In genomic region chr16:74264806-74265205, GRCh38 we compare ENCODE assay signal across 28 cellular contexts. TPM values are rescaled to one million over a fixed set of nuclear protein-coding genes. Genes with fewer than 3 reads are reported as not detected.
DNase-seq lines count a peak whose midpoint lies in the region; ATAC-seq, FAIRE-seq and TF ChIP-seq lines count a peak whose summit lies in the region.
"Had no signal": no experiment of that assay in that cellular context is flagged by ENCODE, and none has a peak within 500 bp of the region (broad histone marks: within the 10 kb centered on the region; RNA-seq: fewer than 3 reads in every experiment).

No MANE protein-coding gene starts in this region.

- no peak overlapping the region for H3K9ac ChIP-seq in H1 (replicated peaks in 1 of 4; ENCODE audit: extremely low read depth in 1 of 4, low read depth in 3 of 4, low read length in 3 of 4)
- H3K9ac ChIP-seq in muscle layer of colon (ENCODE audit: low read length): no peak overlapping the region
- H3K9ac ChIP-seq: BLaER1 treated with 17β-estradiol and CSF1 and Interleukin-3, amounts not matched to agents 10 nM and 100 nM had no signal

- H3K4me2 ChIP-seq in H1 (ENCODE audit: insufficient read depth in 1 of 2, low read depth in 2 of 2, low read length in 2 of 2): no peak overlapping the region
- H3K4me2 ChIP-seq: A549; BLaER1 treated with 17β-estradiol and CSF1 and Interleukin-3, amounts not matched to agents 10 nM and 100 nM; PC-9 had no signal

- H3K4me3 ChIP-seq in H1 (ENCODE audit: extremely low read depth in 1 of 4, insufficient read depth in 2 of 4, low read depth in 3 of 4, low read length in 4 of 4) (no peak overlapping the region), muscle layer of colon (ENCODE audit: low read depth in 1 of 2, low read length in 2 of 2) (no peak overlapping the region), WERI-Rb-1 (ENCODE audit: low read depth, low read length) (no peak overlapping the region)
- H3K4me3 ChIP-seq: A549; BLaER1 treated with 17β-estradiol and CSF1 and Interleukin-3, amounts not matched to agents 10 nM and 100 nM; GM12878; PC-9; SJCRH30 had no signal

- H3K36me3 ChIP-seq in H1 (ENCODE audit: control insufficient read depth in 2 of 4, insufficient read depth in 4 of 4, low read length in 3 of 4) (no peaks in the 10 kb centered on the region), muscle layer of colon (ENCODE audit: insufficient read depth, low read length) (no peaks in the 10 kb centered on the region), WERI-Rb-1 (no peaks in the 10 kb centered on the region)
- H3K36me3 ChIP-seq: BLaER1 treated with 17β-estradiol and CSF1 and Interleukin-3, amounts not matched to agents 10 nM and 100 nM; SJCRH30 had no signal

- no peak overlapping the region for H3K56ac ChIP-seq in H1 (replicated peaks; ENCODE audit: insufficient read length, low read depth, low read length)

- no peak overlapping the region; the same call in 1 of the 2 replicates for H3K18ac ChIP-seq in H1 (ENCODE audit: extremely low read depth, low read length)

- no peak for TF ChIP-seq RAD21 in H1 (IDR thresholded peaks at IDR 0.05 in 1 of 2, conservative IDR thresholded peaks at IDR 0.05 in 1 of 2; ENCODE audit: low read depth in 2 of 2, low read length in 2 of 2)

- TF ChIP-seq CTCF in H1 (IDR thresholded peaks at IDR 0.05; ENCODE audit: control extremely low read depth in 1 of 3, insufficient read depth in 1 of 3, low read depth in 1 of 3, low read length in 3 of 3): no peak
- no peak for TF ChIP-seq CTCF in WERI-Rb-1 (IDR thresholded peaks at IDR 0.05; ENCODE audit: low read depth, low read length)

- H3K27ac ChIP-seq in H1 (ENCODE audit: low read depth, low read length) (no peak overlapping the region), muscle layer of colon (ENCODE audit: low read depth, low read length) (peak overlapping the region; percentile 34), WERI-Rb-1 (no peak overlapping the region)
- H3K27ac ChIP-seq: A549; BLaER1 treated with 17β-estradiol and CSF1 and Interleukin-3, amounts not matched to agents 10 nM and 100 nM; PC-9; SJCRH30 had no signal

- no peak overlapping the region; the same call in 1 of the 2 replicates for H2BK12ac ChIP-seq in H1 (ENCODE audit: low read depth, low read length)

- no peaks in the 10 kb centered on the region for H4K20me1 ChIP-seq in H1 (replicated peaks in 1 of 2; ENCODE audit: control insufficient read depth in 1 of 2, insufficient read depth in 2 of 2, low read length in 2 of 2)
- H4K20me1 ChIP-seq: BLaER1 treated with 17β-estradiol and CSF1 and Interleukin-3, amounts not matched to agents 10 nM and 100 nM had no signal

- no peak for TF ChIP-seq EP300 in H1 (IDR thresholded peaks at IDR 0.05; ENCODE audit: borderline replicate concordance in 1 of 2, low read depth in 2 of 2, low read length in 2 of 2)

- peak; percentile 39 for FAIRE-seq in H1 (lab: Jason Lieb, UNC)
- FAIRE-seq in frontal cortex (lab: Jason Lieb, UNC): no peak
- FAIRE-seq: A549, G401.6, GM12878, H54 had no signal

- no peak overlapping the region for H2AFZ ChIP-seq in H1 (ENCODE audit: low read length)
- H2AFZ ChIP-seq: PC-9 had no signal

- no peaks in the 10 kb centered on the region for H3K79me2 ChIP-seq in H1 (ENCODE audit: control insufficient read depth in 1 of 2, insufficient read depth in 2 of 2, low read length in 2 of 2)

- H4K5ac ChIP-seq in H1 (ENCODE audit: insufficient read length, low read depth, low read length): no peak overlapping the region

- H4K91ac ChIP-seq in H1 (replicated peaks; ENCODE audit: insufficient read length, low read length): no peak overlapping the region

- H2BK120ac ChIP-seq in H1 (replicated peaks; ENCODE audit: low read depth, low read length): no peak overlapping the region

- peak; percentile 42 for DNase-seq in HEK293T (ENCODE audit: extremely low spot score)
- no peak for DNase-seq in H1 (ENCODE audit: low read depth in 1 of 2, low spot score in 2 of 2)
- peak; percentile 8 for DNase-seq in renal cortical epithelial cell (ENCODE audit: low read depth)
- no peak for DNase-seq in WERI-Rb-1
- DNase-seq in stimulated activated CD4-positive, alpha-beta T cell treated with anti-CD3 and anti-CD28 coated beads, Interleukin-4, amount 100 ng/mL, for 24 hours: no peak
- DNase-seq in frontal cortex (ENCODE audit: low spot score in 2 of 2): no peak
- DNase-seq: AML-193; CD4-positive, alpha-beta memory T cell; COR-L47; DMS53; HFFc6; Kasumi-1; MV-4-11; NCI-H1105; NCI-H1436 treated with DMSO at 0.1 percent for 48 hours; NCI-H187 treated with DMSO at 0.1 percent for 48 hours; NCI-H524 treated with DMSO at 0.1 percent for 48 hours; PC-9; SJCRH30 had no signal

- no peak for TF ChIP-seq POLR2A in H1 (IDR thresholded peaks at IDR 0.05; ENCODE audit: control extremely low read depth in 1 of 2, low read depth in 2 of 2, low read length in 2 of 2)

- H2BK5ac ChIP-seq in H1 (ENCODE audit: low read depth, low read length): no peak overlapping the region

- CTCF ChIA-PET in HEK293T (lab: Yijun Ruan, JAX) (no interaction called here), H1 (lab: Charles Lee; ENCODE audit: partially characterized antibody) (interaction anchor here (0.6 kb wide), 1 partner anchor 551 kb away, joined by 3 read pairs; no protein-coding TSS in a partner anchor)

- POLR2A ChIA-PET in HEK293T (lab: Yijun Ruan, JAX) (no interaction called here), H1 (lab: Charles Lee; ENCODE audit: partially characterized antibody) (no interaction called here)

- no peak overlapping the region for H2AK5ac ChIP-seq in H1 (ENCODE audit: low read depth, low read length)

- no peak overlapping the region for H3K14ac ChIP-seq in H1 (ENCODE audit: insufficient read length)

- no peaks in the 10 kb centered on the region for H3K4me1 ChIP-seq in H1 (replicated peaks in 1 of 4; ENCODE audit: control insufficient read depth in 3 of 4, insufficient read depth in 4 of 4, low read length in 3 of 4)
- peaks cover 35% of the 10 kb centered on the region for H3K4me1 ChIP-seq in muscle layer of colon (ENCODE audit: insufficient read depth, low read length)
- H3K4me1 ChIP-seq: A549; BLaER1 treated with 17β-estradiol and CSF1 and Interleukin-3, amounts not matched to agents 10 nM and 100 nM; SJCRH30 had no signal

- H3K4ac ChIP-seq in H1 (replicated peaks; ENCODE audit: insufficient read length, low read depth, low read length): no peak overlapping the region

- H3K27me3 ChIP-seq in H1 (replicated peaks in 1 of 4; ENCODE audit: control insufficient read depth in 3 of 4, extremely low read depth in 1 of 4, insufficient read depth in 3 of 4, low read length in 3 of 4) (no peaks in the 10 kb centered on the region), muscle layer of colon (ENCODE audit: control insufficient read depth in 1 of 2, insufficient read depth in 2 of 2, low read length in 2 of 2) (no peaks in the 10 kb centered on the region), WERI-Rb-1 (ENCODE audit: insufficient read depth, low read depth, severe bottlenecking) (peaks cover 16% of the 10 kb centered on the region)
- H3K27me3 ChIP-seq: BLaER1 treated with 17β-estradiol and CSF1 and Interleukin-3, amounts not matched to agents 10 nM and 100 nM; SJCRH30 had no signal

- no peaks in the 10 kb centered on the region for H3K23me2 ChIP-seq in H1 (ENCODE audit: low read depth, low read length)

- no peak overlapping the region for H2BK15ac ChIP-seq in H1 (ENCODE audit: low read length)

- H3K9me3 ChIP-seq in H1 (ENCODE audit: insufficient read depth in 2 of 2, low read depth in 1 of 2, low read length in 1 of 2): no peaks in the 10 kb centered on the region
- H3K9me3 ChIP-seq in muscle layer of colon (ENCODE audit: low read length): no peaks in the 10 kb centered on the region
- H3K9me3 ChIP-seq in WERI-Rb-1 (ENCODE audit: severe bottlenecking): no peaks in the 10 kb centered on the region
- H3K9me3 ChIP-seq: A549, SJCRH30 had no signal

- H2BK20ac ChIP-seq in H1 (ENCODE audit: low read length): no peak overlapping the region

- no peaks in the 10 kb centered on the region for H3K79me1 ChIP-seq in H1 (ENCODE audit: low read depth, low read length)

- H4K8ac ChIP-seq in H1 (ENCODE audit: extremely low read depth, insufficient read depth, low read length): no peak overlapping the region

- no peak for ATAC-seq in HG03097 (IDR thresholded peaks at IDR 0.05; ENCODE audit: low FRiP score, unreplicated experiment)
- ATAC-seq: A549, GM12878, Right ventricle myocardium inferior, SK-N-SH treated with all-trans-retinoic acid at 6 μM for 48 hours had no signal

- 67% methylated on average over 3 of the region's 3 CpGs; no CpG with 5 or more reads in 1 of the 2 experiments for WGBS in H1 (ENCODE audit: extremely low coverage in 1 of 2, insufficient coverage in 1 of 2, insufficient read length in 1 of 2, insufficient replicate concordance in 2 of 2, low coverage in 1 of 2, low lambda C conversion rate in 2 of 2, missing lambda C conversion rate in 1 of 2), 2 experiments

- no peak overlapping the region for H3K23ac ChIP-seq in H1 (ENCODE audit: insufficient read length)

TF ChIP-seq in HEK293T, 16 proteins besides CTCF, POLR2A, EP300 and RAD21 (continues in another document):
- no peak for TF ChIP-seq LEF1 (IDR thresholded peaks at IDR 0.05; ENCODE audit: borderline replicate concordance)
- peak; percentile 47; the same call in 1 of the 2 replicates for TF ChIP-seq FOXA1 (IDR thresholded peaks at IDR 0.05)
- peak; percentile 85 for TF ChIP-seq ZNF384 (IDR thresholded peaks at IDR 0.05)
- no peak for TF ChIP-seq TARDBP (IDR thresholded peaks at IDR 0.05)
- TF ChIP-seq SP1 (IDR thresholded peaks at IDR 0.05): no peak

TF ChIP-seq in H1, 55 proteins besides CTCF, POLR2A, EP300 and RAD21:
- no peak for TF ChIP-seq GABPA (IDR thresholded peaks at IDR 0.05; ENCODE audit: borderline replicate concordance, insufficient read depth, low read length)
- peak; percentile 38; the same call in 1 of the 2 replicates for TF ChIP-seq TEAD4 (IDR thresholded peaks at IDR 0.05; ENCODE audit: low read depth, low read length)
- 0 out of 2 replicates have a peak, but pooled peaks have one; percentile 35 for TF ChIP-seq SP1 (IDR thresholded peaks at IDR 0.05; ENCODE audit: low read depth, low read length)

RNA-seq across cellular contexts. Expression of gene PSMD7, which starts 31.8 kb away (rescaled TPM):
- total RNA-seq in H1 (2021; fragmentation: NEBNext Ultra II Directional; extraction: Animal tissue kit (Norgen Biotek cat#: 25700)): 148 and 153 TPM in 2 replicates
- 72.0 and 91.1 TPM in 2 replicates for polyA plus RNA-seq in H1 (2011; rRNA removed)
- 139 TPM for polyA plus RNA-seq in H1 (2011; cell fraction: cytosol; rRNA removed)
- 71.8 TPM for polyA plus RNA-seq in H1 (2011; cell fraction: nucleus; rRNA removed)
- polyA plus RNA-seq in H1 (2012, experiment 1 of 2): 187 to 200 TPM (median 193 TPM) in 4 replicates
- 44.4 TPM for polyA plus RNA-seq in H1 (2012, experiment 2 of 2)
- 126 TPM for polyA plus RNA-seq in H1 (2013, experiment 1 of 2)
- 130 TPM for polyA plus RNA-seq in H1 (2013, experiment 2 of 2)
- polyA minus RNA-seq in H1 (2011; rRNA and poly(A)+ RNA removed): 96.0 and 119 TPM in 2 replicates
- polyA minus RNA-seq in H1 (2011; cell fraction: cytosol; rRNA and poly(A)+ RNA removed): 80.3 TPM
- polyA minus RNA-seq in H1 (2011; cell fraction: nucleus; rRNA and poly(A)+ RNA removed): 67.5 TPM
- total RNA-seq in renal cortical epithelial cell: 91.0 and 126 TPM in 2 replicates
- total RNA-seq in frontal cortex: 38.7 TPM

Comparison
In these comparisons a context has a peak if more than half of its experiments do, and no peak if none do; other contexts are left out.
1. DNase-seq: peak in HEK293T (single experiment) and renal cortical epithelial cell (single experiment); none in H1 (0 of 2), WERI-Rb-1 (single experiment), stimulated activated CD4-positive, alpha-beta T cell treated with anti-CD3 and anti-CD28 coated beads, Interleukin-4, amount 100 ng/mL, for 24 hours (single experiment) and frontal cortex (0 of 2).